Comparison of ENCODE assay signal across 9 cellular contexts in the genomic region with DNA sequence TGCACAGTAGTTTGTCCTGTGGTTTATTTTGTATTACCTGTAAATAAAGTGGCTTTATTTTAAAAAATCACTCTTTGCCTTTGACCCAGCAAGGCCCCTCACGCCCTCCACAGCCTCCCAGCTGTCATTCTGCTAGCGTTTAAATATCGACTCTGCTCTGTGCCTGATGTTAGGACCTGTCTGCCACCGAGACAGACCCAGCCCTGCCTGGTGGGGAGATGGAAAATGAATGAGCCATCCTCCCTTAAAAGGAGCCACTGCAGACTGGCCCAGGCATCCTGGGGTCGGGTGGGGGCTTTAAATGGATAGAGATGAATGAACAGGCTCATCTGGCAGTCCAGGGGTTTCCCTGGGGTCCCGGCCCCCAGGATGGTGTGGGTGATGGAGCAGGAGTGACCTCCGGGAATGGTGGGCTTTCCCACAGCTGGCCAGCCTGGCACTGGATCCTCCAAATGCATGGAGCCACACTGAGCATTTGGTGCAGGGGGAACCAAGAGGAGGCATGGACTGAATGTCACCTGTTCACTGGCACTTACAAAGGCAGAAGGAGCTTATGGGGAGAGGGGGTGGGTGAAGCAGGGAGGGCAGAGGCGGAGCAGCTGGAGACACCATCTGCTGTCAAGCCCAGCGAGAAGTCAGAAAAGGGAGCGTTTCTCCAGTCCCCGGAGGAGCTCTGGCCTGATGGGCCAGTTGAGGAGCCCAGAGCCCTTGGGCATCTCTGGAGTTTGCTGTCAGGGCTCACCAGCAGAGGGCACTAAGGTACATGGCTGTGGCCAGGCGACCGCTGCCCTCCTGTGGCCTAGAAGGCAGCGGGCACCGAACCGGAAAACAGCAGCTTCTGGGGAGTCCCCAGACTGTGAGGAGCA. TPM values are rescaled to one million over a fixed set of nuclear protein-coding genes. Genes with fewer than 3 reads are reported as not detected.
DNase-seq lines count a peak whose midpoint lies in the region; ATAC-seq and FAIRE-seq lines count a peak whose summit lies in the region.
"Had no signal": no experiment of that assay in that cellular context is flagged by ENCODE, and none has a peak within 500 bp of the region (broad histone marks: within the 10 kb centered on the region; RNA-seq: fewer than 3 reads in every experiment).

No MANE protein-coding gene starts in this region.

- ATAC-seq in HG03439 (IDR thresholded peaks at IDR 0.05; ENCODE audit: unreplicated experiment) (peak; percentile 56), HG03521 (IDR thresholded peaks at IDR 0.05; ENCODE audit: unreplicated experiment) (no peak)

- FAIRE-seq in frontal cortex (lab: Jason Lieb, UNC): no peak
- FAIRE-seq: A204.1 had no signal

- no peaks in the 10 kb centered on the region for H3K36me3 ChIP-seq in trophoblast cell (ENCODE audit: control insufficient read depth in 1 of 2, insufficient read depth in 2 of 2, low read length in 2 of 2)

- H3K79me2 ChIP-seq in trophoblast cell (ENCODE audit: control insufficient read depth, insufficient read depth, low read length, poor library complexity): no peaks in the 10 kb centered on the region

- H3K23ac ChIP-seq in trophoblast cell (ENCODE audit: low read length): no peak overlapping the region

- no peak overlapping the region for H2BK120ac ChIP-seq in trophoblast cell (ENCODE audit: insufficient read depth, low read length, poor library complexity)

- no peak overlapping the region for H2BK12ac ChIP-seq in trophoblast cell (ENCODE audit: low read length)

- no peak overlapping the region for H3K4me3 ChIP-seq in trophoblast cell (ENCODE audit: low read depth, low read length)

- H3K27ac ChIP-seq in trophoblast cell (ENCODE audit: low read depth, low read length): no peak overlapping the region

- H4K91ac ChIP-seq in trophoblast cell (ENCODE audit: low read depth, low read length): no peak overlapping the region

- no peak overlapping the region for H4K8ac ChIP-seq in trophoblast cell (ENCODE audit: low read depth, low read length)

- H3K27me3 ChIP-seq in trophoblast cell (ENCODE audit: insufficient read depth, low read length): no peaks in the 10 kb centered on the region

- DNase-seq in DMS153 treated with DMSO at 0.1 percent for 48 hours (lab: John Stamatoyannopoulos, UW; ENCODE audit: unreplicated experiment): peak; percentile 16
- no peak for DNase-seq in DMS153 (lab: John Stamatoyannopoulos, UW)
- DNase-seq in NCI-H748 (lab: John Stamatoyannopoulos, UW; ENCODE audit: unreplicated experiment): peak; percentile 56
- peak; percentile 79 to 83 for DNase-seq in activated T-cell treated with anti-CD3 and anti-CD28 coated beads, Interleukin-2, amount 50 U/mL, for 48 hours
- peak; percentile 40 to 63 for DNase-seq in frontal cortex (ENCODE audit: low spot score in 2 of 2)
- DNase-seq in trophoblast cell: peak; percentile 40 to 53

- no peak overlapping the region for H3K4ac ChIP-seq in trophoblast cell (ENCODE audit: low read depth, low read length)

- no peak overlapping the region for H3K14ac ChIP-seq in trophoblast cell (ENCODE audit: low read length)

- no peak overlapping the region for H4K12ac ChIP-seq in trophoblast cell (ENCODE audit: low read depth, low read length)

- no peak overlapping the region for H3K18ac ChIP-seq in trophoblast cell (ENCODE audit: low read length)

- no peak overlapping the region for H3K9ac ChIP-seq in trophoblast cell (ENCODE audit: low read length)

- peaks cover 2% of the 10 kb centered on the region for H3K9me3 ChIP-seq in trophoblast cell (ENCODE audit: insufficient read depth, low read depth, low read length)

- H3K79me1 ChIP-seq in trophoblast cell (ENCODE audit: low read length): no peaks in the 10 kb centered on the region

- no CpG with 5 or more reads among the region's 16 CpGs for WGBS in trophoblast cell (ENCODE audit: extremely low coverage, insufficient coverage, insufficient read length)

- H3K4me2 ChIP-seq in trophoblast cell (ENCODE audit: low read length): no peak overlapping the region

- no peak overlapping the region for H2AK5ac ChIP-seq in trophoblast cell (ENCODE audit: low read length)

- H2BK5ac ChIP-seq in trophoblast cell (ENCODE audit: low read depth, low read length, poor library complexity): no peak overlapping the region

- no peaks in the 10 kb centered on the region for H3K4me1 ChIP-seq in trophoblast cell (ENCODE audit: control insufficient read depth in 1 of 2, insufficient read depth in 2 of 2, low read length in 2 of 2)

- H2AFZ ChIP-seq in trophoblast cell (ENCODE audit: insufficient read depth, low read length, poor library complexity): no peak overlapping the region

RNA-seq across cellular contexts. Expression of gene GRM2, which starts 11.9 kb away (rescaled TPM):
- total RNA-seq in frontal cortex: 6.5 TPM
- 0.11 and 0.16 TPM in 2 replicates for polyA plus RNA-seq in trophoblast cell (2013)

RNA-seq across cellular contexts. Expression of gene TEX264, which starts 47.7 kb away (rescaled TPM):
- 17.9 TPM for total RNA-seq in frontal cortex
- polyA plus RNA-seq in trophoblast cell (2013): 19.2 and 21.4 TPM in 2 replicates
